Comparison of ENCODE assay signal across 1 cellular context in genomic region chr2:73736855-73737779, GRCh38.
TF ChIP-seq lines count a peak whose summit lies in the region.

Gene TPRKB, minus strand, starts transcription at chr2:73737345. Its CDS starts 2,776 bp downstream, at chr2:73734569.

TF ChIP-seq in HepG2, 621 proteins besides CTCF, POLR2A, EP300 and RAD21 (continued from another document and continues in another):
- TF ChIP-seq, protein P1, sequence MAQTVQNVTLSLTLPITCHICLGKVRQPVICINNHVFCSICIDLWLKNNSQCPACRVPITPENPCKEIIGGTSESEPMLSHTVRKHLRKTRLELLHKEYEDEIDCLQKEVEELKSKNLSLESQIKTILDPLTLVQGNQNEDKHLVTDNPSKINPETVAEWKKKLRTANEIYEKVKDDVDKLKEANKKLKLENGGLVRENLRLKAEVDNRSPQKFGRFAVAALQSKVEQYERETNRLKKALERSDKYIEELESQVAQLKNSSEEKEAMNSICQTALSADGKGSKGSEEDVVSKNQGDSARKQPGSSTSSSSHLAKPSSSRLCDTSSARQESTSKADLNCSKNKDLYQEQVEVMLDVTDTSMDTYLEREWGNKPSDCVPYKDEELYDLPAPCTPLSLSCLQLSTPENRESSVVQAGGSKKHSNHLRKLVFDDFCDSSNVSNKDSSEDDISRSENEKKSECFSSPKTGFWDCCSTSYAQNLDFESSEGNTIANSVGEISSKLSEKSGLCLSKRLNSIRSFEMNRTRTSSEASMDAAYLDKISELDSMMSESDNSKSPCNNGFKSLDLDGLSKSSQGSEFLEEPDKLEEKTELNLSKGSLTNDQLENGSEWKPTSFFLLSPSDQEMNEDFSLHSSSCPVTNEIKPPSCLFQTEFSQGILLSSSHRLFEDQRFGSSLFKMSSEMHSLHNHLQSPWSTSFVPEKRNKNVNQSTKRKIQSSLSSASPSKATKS (CRISPR knock-in tag; IDR thresholded peaks at IDR 0.05), result peak; percentile 95
- TF ChIP-seq PHF21A (CRISPR knock-in tag; IDR thresholded peaks at IDR 0.05) (peak; percentile 97), DRAP1 (CRISPR knock-in tag; IDR thresholded peaks at IDR 0.05) (peak; percentile 78), ZNF572 (CRISPR knock-in tag; IDR thresholded peaks at IDR 0.05) (peak; percentile 94; the same call in 1 of the 2 replicates), SMARCC2 (IDR thresholded peaks at IDR 0.05) (no peak), ASH2L (IDR thresholded peaks at IDR 0.05; ENCODE audit: insufficient read length, low read depth, low read length) (peak; percentile 92), MTF1 (CRISPR knock-in tag; IDR thresholded peaks at IDR 0.05) (peak; percentile 29; the same call in 1 of the 2 replicates), HOXD1 (CRISPR knock-in tag; IDR thresholded peaks at IDR 0.05) (peak; percentile 51), ZNF383 (CRISPR knock-in tag; IDR thresholded peaks at IDR 0.05; ENCODE audit: borderline replicate concordance) (peak; percentile 45; the same call in 1 of the 2 replicates), RBM39 (IDR thresholded peaks at IDR 0.05; ENCODE audit: low read depth, low read length, poor library complexity, severe bottlenecking) (peak; percentile 63), ZNF260 (CRISPR knock-in tag; IDR thresholded peaks at IDR 0.05; ENCODE audit: borderline replicate concordance, low read depth) (no peak), DPF2 (CRISPR knock-in tag; IDR thresholded peaks at IDR 0.05; ENCODE audit: borderline replicate concordance, low read depth) (no peak), WIZ (CRISPR knock-in tag; IDR thresholded peaks at IDR 0.05) (peak; percentile 100), ZNF616 (CRISPR knock-in tag; IDR thresholded peaks at IDR 0.05; ENCODE audit: low read depth) (no peak), MEF2D (CRISPR knock-in tag; IDR thresholded peaks at IDR 0.05) (no peak; the same call in 1 of the 2 replicates), CREBL2 (CRISPR knock-in tag; IDR thresholded peaks at IDR 0.05; ENCODE audit: borderline replicate concordance) (no peak), PPARG (CRISPR knock-in tag; conservative IDR thresholded peaks at IDR 0.05) (peak; percentile 62; the same call in 1 of the 2 replicates), REXO4 (CRISPR knock-in tag; IDR thresholded peaks at IDR 0.05; ENCODE audit: borderline replicate concordance) (no peak), ZNF33A (CRISPR knock-in tag; IDR thresholded peaks at IDR 0.05; ENCODE audit: borderline replicate concordance) (no peak), KMT2B (CRISPR knock-in tag; IDR thresholded peaks at IDR 0.05) (peak; percentile 91), CBX1 (IDR thresholded peaks at IDR 0.05; ENCODE audit: low read depth) (peak; percentile 97), TFDP2 (CRISPR knock-in tag; IDR thresholded peaks at IDR 0.05) (peak; percentile 97), TIGD3 (CRISPR knock-in tag; IDR thresholded peaks at IDR 0.05; ENCODE audit: borderline replicate concordance) (no peak), ZNF205 (CRISPR knock-in tag; IDR thresholded peaks at IDR 0.05) (peak; percentile 84), CHCHD3 (CRISPR knock-in tag; IDR thresholded peaks at IDR 0.05) (no peak), EEA1 (CRISPR knock-in tag; IDR thresholded peaks at IDR 0.05; ENCODE audit: borderline replicate concordance) (peak; percentile 65; the same call in 1 of the 2 replicates), ZNF724P (CRISPR knock-in tag; IDR thresholded peaks at IDR 0.05; ENCODE audit: borderline replicate concordance) (no peak), SSRP1 (CRISPR knock-in tag; IDR thresholded peaks at IDR 0.05) (no peak; the same call in 1 of the 2 replicates)
- TF ChIP-seq, protein P2, sequence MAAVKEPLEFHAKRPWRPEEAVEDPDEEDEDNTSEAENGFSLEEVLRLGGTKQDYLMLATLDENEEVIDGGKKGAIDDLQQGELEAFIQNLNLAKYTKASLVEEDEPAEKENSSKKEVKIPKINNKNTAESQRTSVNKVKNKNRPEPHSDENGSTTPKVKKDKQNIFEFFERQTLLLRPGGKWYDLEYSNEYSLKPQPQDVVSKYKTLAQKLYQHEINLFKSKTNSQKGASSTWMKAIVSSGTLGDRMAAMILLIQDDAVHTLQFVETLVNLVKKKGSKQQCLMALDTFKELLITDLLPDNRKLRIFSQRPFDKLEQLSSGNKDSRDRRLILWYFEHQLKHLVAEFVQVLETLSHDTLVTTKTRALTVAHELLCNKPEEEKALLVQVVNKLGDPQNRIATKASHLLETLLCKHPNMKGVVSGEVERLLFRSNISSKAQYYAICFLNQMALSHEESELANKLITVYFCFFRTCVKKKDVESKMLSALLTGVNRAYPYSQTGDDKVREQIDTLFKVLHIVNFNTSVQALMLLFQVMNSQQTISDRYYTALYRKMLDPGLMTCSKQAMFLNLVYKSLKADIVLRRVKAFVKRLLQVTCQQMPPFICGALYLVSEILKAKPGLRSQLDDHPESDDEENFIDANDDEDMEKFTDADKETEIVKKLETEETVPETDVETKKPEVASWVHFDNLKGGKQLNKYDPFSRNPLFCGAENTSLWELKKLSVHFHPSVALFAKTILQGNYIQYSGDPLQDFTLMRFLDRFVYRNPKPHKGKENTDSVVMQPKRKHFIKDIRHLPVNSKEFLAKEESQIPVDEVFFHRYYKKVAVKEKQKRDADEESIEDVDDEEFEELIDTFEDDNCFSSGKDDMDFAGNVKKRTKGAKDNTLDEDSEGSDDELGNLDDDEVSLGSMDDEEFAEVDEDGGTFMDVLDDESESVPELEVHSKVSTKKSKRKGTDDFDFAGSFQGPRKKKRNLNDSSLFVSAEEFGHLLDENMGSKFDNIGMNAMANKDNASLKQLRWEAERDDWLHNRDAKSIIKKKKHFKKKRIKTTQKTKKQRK (IDR thresholded peaks at IDR 0.05; ENCODE audit: low read length), result no peak
- TF ChIP-seq, protein P3, sequence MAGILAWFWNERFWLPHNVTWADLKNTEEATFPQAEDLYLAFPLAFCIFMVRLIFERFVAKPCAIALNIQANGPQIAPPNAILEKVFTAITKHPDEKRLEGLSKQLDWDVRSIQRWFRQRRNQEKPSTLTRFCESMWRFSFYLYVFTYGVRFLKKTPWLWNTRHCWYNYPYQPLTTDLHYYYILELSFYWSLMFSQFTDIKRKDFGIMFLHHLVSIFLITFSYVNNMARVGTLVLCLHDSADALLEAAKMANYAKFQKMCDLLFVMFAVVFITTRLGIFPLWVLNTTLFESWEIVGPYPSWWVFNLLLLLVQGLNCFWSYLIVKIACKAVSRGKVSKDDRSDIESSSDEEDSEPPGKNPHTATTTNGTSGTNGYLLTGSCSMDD (CRISPR knock-in tag; IDR thresholded peaks at IDR 0.05), result no peak
- TF ChIP-seq, protein P4, sequence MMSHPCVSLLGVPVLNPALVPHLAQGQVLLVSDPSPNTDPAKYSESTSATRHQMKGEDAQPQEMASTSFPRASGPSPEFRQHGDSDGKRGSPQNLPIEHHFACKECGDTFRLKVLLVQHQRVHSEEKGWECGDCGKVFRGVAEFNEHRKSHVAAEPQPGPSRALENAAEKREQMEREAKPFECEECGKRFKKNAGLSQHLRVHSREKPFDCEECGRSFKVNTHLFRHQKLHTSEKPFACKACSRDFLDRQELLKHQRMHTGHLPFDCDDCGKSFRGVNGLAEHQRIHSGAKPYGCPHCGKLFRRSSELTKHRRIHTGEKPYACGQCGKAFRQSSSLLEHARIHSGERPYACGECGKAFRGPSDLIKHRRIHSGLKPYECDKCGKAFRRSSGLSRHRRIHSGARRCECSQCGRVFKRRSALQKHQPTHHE (CRISPR knock-in tag; IDR thresholded peaks at IDR 0.05; ENCODE audit: borderline replicate concordance), result peak; percentile 87; the same call in 1 of the 2 replicates
- TF ChIP-seq, protein P5, sequence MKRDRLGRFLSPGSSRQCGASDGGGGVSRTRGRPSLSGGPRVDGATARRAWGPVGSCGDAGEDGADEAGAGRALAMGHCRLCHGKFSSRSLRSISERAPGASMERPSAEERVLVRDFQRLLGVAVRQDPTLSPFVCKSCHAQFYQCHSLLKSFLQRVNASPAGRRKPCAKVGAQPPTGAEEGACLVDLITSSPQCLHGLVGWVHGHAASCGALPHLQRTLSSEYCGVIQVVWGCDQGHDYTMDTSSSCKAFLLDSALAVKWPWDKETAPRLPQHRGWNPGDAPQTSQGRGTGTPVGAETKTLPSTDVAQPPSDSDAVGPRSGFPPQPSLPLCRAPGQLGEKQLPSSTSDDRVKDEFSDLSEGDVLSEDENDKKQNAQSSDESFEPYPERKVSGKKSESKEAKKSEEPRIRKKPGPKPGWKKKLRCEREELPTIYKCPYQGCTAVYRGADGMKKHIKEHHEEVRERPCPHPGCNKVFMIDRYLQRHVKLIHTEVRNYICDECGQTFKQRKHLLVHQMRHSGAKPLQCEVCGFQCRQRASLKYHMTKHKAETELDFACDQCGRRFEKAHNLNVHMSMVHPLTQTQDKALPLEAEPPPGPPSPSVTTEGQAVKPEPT (CRISPR knock-in tag; IDR thresholded peaks at IDR 0.05; ENCODE audit: low read depth), result peak; percentile 29; the same call in 1 of the 2 replicates
- TF ChIP-seq, protein P6, sequence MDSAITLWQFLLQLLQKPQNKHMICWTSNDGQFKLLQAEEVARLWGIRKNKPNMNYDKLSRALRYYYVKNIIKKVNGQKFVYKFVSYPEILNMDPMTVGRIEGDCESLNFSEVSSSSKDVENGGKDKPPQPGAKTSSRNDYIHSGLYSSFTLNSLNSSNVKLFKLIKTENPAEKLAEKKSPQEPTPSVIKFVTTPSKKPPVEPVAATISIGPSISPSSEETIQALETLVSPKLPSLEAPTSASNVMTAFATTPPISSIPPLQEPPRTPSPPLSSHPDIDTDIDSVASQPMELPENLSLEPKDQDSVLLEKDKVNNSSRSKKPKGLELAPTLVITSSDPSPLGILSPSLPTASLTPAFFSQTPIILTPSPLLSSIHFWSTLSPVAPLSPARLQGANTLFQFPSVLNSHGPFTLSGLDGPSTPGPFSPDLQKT (CRISPR knock-in tag; IDR thresholded peaks at IDR 0.05; ENCODE audit: borderline replicate concordance), result no peak
- TF ChIP-seq, protein P7, sequence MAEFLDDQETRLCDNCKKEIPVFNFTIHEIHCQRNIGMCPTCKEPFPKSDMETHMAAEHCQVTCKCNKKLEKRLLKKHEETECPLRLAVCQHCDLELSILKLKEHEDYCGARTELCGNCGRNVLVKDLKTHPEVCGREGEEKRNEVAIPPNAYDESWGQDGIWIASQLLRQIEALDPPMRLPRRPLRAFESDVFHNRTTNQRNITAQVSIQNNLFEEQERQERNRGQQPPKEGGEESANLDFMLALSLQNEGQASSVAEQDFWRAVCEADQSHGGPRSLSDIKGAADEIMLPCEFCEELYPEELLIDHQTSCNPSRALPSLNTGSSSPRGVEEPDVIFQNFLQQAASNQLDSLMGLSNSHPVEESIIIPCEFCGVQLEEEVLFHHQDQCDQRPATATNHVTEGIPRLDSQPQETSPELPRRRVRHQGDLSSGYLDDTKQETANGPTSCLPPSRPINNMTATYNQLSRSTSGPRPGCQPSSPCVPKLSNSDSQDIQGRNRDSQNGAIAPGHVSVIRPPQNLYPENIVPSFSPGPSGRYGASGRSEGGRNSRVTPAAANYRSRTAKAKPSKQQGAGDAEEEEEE (CRISPR knock-in tag; IDR thresholded peaks at IDR 0.05; ENCODE audit: borderline replicate concordance), result 0 out of 2 replicates have a peak, but pooled peaks have one; percentile 63
- TF ChIP-seq, protein P8, sequence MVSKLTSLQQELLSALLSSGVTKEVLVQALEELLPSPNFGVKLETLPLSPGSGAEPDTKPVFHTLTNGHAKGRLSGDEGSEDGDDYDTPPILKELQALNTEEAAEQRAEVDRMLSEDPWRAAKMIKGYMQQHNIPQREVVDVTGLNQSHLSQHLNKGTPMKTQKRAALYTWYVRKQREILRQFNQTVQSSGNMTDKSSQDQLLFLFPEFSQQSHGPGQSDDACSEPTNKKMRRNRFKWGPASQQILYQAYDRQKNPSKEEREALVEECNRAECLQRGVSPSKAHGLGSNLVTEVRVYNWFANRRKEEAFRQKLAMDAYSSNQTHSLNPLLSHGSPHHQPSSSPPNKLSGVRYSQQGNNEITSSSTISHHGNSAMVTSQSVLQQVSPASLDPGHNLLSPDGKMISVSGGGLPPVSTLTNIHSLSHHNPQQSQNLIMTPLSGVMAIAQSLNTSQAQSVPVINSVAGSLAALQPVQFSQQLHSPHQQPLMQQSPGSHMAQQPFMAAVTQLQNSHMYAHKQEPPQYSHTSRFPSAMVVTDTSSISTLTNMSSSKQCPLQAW (CRISPR knock-in tag; IDR thresholded peaks at IDR 0.05), result peak; percentile 80
- TF ChIP-seq, protein P9, sequence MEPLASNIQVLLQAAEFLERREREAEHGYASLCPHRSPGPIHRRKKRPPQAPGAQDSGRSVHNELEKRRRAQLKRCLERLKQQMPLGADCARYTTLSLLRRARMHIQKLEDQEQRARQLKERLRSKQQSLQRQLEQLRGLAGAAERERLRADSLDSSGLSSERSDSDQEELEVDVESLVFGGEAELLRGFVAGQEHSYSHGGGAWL (CRISPR knock-in tag; IDR thresholded peaks at IDR 0.05), result peak; percentile 73
- TF ChIP-seq, protein P10, sequence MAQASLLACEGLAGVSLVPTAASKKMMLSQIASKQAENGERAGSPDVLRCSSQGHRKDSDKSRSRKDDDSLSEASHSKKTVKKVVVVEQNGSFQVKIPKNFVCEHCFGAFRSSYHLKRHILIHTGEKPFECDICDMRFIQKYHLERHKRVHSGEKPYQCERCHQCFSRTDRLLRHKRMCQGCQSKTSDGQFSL (CRISPR knock-in tag; IDR thresholded peaks at IDR 0.05), result 0 out of 2 replicates have a peak, but pooled peaks have one; percentile 40
- TF ChIP-seq, protein P11, sequence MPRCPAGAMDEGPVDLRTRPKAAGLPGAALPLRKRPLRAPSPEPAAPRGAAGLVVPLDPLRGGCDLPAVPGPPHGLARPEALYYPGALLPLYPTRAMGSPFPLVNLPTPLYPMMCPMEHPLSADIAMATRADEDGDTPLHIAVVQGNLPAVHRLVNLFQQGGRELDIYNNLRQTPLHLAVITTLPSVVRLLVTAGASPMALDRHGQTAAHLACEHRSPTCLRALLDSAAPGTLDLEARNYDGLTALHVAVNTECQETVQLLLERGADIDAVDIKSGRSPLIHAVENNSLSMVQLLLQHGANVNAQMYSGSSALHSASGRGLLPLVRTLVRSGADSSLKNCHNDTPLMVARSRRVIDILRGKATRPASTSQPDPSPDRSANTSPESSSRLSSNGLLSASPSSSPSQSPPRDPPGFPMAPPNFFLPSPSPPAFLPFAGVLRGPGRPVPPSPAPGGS (CRISPR knock-in tag; IDR thresholded peaks at IDR 0.05), result peak; percentile 88
